In the genomic region with DNA sequence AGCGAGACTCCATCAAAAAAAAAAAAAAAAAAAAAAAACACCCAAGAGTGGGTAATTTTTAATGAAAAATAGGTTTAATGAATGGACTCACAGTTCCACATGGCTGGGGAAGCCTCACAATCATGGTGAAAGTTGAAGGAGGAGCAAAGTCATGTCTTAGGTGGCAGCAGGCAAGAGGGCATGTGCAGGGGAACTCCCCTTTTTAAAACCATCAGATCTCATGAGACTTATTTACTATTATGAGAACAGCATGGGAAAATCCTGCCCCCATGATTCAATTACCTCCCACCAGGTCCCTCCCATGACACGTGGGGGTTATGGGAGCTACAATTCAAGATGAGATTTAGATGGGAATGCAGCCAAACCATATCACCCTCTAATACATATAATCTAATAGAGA, we compare ENCODE assay signal across 8 cellular contexts.
DNase-seq lines count a peak whose midpoint lies in the region; ATAC-seq and TF ChIP-seq lines count a peak whose summit lies in the region.
"Not testable (repeated sequence)": the region's sequence is repeated elsewhere in the genome, so short reads cannot be mapped to it uniquely, and the experiment has no call there.

No MANE protein-coding gene starts in this region.

- not testable (repeated sequence) for TF ChIP-seq CTCF in OCI-LY1 (IDR thresholded peaks at IDR 0.05; ENCODE audit: low read length)

- peak overlapping the region; percentile 31 to 52 for H3K4me3 Mint-ChIP-seq in activated T-cell treated with anti-CD3 and anti-CD28 coated beads, Interleukin-2, amount 50 U/mL, for 72 hours
- not testable (repeated sequence) for H3K4me3 Mint-ChIP-seq in naive B cell

- peak overlapping the region; percentile 71 for H3K27ac ChIP-seq in OCI-LY1 (ENCODE audit: low read depth, low read length, poor library complexity, severe bottlenecking)

- not testable (repeated sequence) for H3K36me3 Mint-ChIP-seq in activated T-cell treated with anti-CD3 and anti-CD28 coated beads, Interleukin-2, amount 50 U/mL, for 72 hours (ENCODE audit: insufficient read depth in 2 of 2); naive B cell

- peaks cover 70% of the 10 kb centered on the region for H3K4me1 ChIP-seq in OCI-LY1 (ENCODE audit: insufficient read depth, low read length, severe bottlenecking)

- H3K9me3 Mint-ChIP-seq in activated T-cell treated with anti-CD3 and anti-CD28 coated beads, Interleukin-2, amount 50 U/mL, for 72 hours; naive B cell: not testable (repeated sequence)

- not testable (repeated sequence) for H3K9me2 ChIP-seq in OCI-LY1 (ENCODE audit: low read depth, low read length)

- not testable (repeated sequence) for H3K9ac ChIP-seq in OCI-LY1 (ENCODE audit: low read length)

- not testable (repeated sequence) for H3K27me3 ChIP-seq in OCI-LY1 (ENCODE audit: insufficient read depth, low read length)

- H4K20me1 ChIP-seq in OCI-LY1 (ENCODE audit: insufficient read depth, low read length): not testable (repeated sequence)

- H3K4me3 ChIP-seq in OCI-LY1 (ENCODE audit: low read depth, low read length, poor library complexity, severe bottlenecking): not testable (repeated sequence)

- DNase-seq in activated CD4-positive, alpha-beta T cell treated with anti-CD3 and anti-CD28 coated beads, Interleukin-2, amount 50 U/mL, for 48 hours: peak; percentile 29 to 45
- DNase-seq in activated T-cell treated with anti-CD3 and anti-CD28 coated beads, Interleukin-2, amount 50 U/mL, for 72 hours: peak; percentile 38 to 43
- peak; percentile 33 for DNase-seq in activated naive CD4-positive, alpha-beta T cell treated with anti-CD3 and anti-CD28 coated beads, Interleukin-2, amount 50 U/mL, for 16 hours
- not testable (repeated sequence) for DNase-seq in naive B cell
- DNase-seq in stimulated activated CD4-positive, alpha-beta T cell treated with anti-CD3 and anti-CD28 coated beads, Interleukin-4, amount 100 ng/mL, for 24 hours: peak; percentile 56
- peak; percentile 26 for DNase-seq in stimulated activated naive CD8-positive, alpha-beta T cell treated with anti-CD3 and anti-CD28 coated beads, Interleukin-15, Interleukin-2, amounts not matched to agents 100 U/mL and 50 U/mL, for 24 hours

- peak; percentile 19 for ATAC-seq in GM18520 (IDR thresholded peaks at IDR 0.05; ENCODE audit: unreplicated experiment)
- ATAC-seq in activated T-cell treated with anti-CD3 and anti-CD28 coated beads, Interleukin-2, amount 50 U/mL, for 72 hours (replicated peaks in 1 of 2); stimulated activated naive CD8-positive, alpha-beta T cell treated with anti-CD3 and anti-CD28 coated beads, Interleukin-15, Interleukin-2, amounts not matched to agents 100 U/mL and 50 U/mL, for 24 hours: not testable (repeated sequence)
- peak; percentile 47 to 51 for ATAC-seq in naive B cell (ENCODE audit: low read depth in 2 of 2)

- not testable (repeated sequence) for H3K4me2 ChIP-seq in OCI-LY1 (ENCODE audit: low read length)

- H3K27me3 Mint-ChIP-seq in activated T-cell treated with anti-CD3 and anti-CD28 coated beads, Interleukin-2, amount 50 U/mL, for 72 hours (ENCODE audit: low read depth): not testable (repeated sequence)
- H3K27me3 Mint-ChIP-seq in naive B cell: peaks cover 23 to 44% (median 23%) of the 10 kb centered on the region in 3 donors

- peak overlapping the region; percentile 68 for H3K27ac Mint-ChIP-seq in activated T-cell treated with anti-CD3 and anti-CD28 coated beads, Interleukin-2, amount 50 U/mL, for 72 hours
- H3K27ac Mint-ChIP-seq in naive B cell: peak overlapping the region in 3 of 6 donors; percentile 0 to 63 (median 14)

- H3F3A ChIP-seq in OCI-LY1 (ENCODE audit: insufficient read depth, low read length): not testable (repeated sequence)

- H2AFZ ChIP-seq in OCI-LY1 (ENCODE audit: low read length): not testable (repeated sequence)

- H3K9me3 ChIP-seq in OCI-LY1 (ENCODE audit: low read length): not testable (repeated sequence)

- H3K4me1 Mint-ChIP-seq in activated T-cell treated with anti-CD3 and anti-CD28 coated beads, Interleukin-2, amount 50 U/mL, for 72 hours (ENCODE audit: low read depth): peaks cover 65% of the 10 kb centered on the region
- peaks cover 17 to 30% (median 20%) of the 10 kb centered on the region in 3 donors for H3K4me1 Mint-ChIP-seq in naive B cell

- not testable (repeated sequence) for H3K36me3 ChIP-seq in OCI-LY1 (ENCODE audit: insufficient read depth, low read length)

- H3K79me2 ChIP-seq in OCI-LY1 (ENCODE audit: insufficient read depth, low read length): not testable (repeated sequence)
